In the genomic region with DNA sequence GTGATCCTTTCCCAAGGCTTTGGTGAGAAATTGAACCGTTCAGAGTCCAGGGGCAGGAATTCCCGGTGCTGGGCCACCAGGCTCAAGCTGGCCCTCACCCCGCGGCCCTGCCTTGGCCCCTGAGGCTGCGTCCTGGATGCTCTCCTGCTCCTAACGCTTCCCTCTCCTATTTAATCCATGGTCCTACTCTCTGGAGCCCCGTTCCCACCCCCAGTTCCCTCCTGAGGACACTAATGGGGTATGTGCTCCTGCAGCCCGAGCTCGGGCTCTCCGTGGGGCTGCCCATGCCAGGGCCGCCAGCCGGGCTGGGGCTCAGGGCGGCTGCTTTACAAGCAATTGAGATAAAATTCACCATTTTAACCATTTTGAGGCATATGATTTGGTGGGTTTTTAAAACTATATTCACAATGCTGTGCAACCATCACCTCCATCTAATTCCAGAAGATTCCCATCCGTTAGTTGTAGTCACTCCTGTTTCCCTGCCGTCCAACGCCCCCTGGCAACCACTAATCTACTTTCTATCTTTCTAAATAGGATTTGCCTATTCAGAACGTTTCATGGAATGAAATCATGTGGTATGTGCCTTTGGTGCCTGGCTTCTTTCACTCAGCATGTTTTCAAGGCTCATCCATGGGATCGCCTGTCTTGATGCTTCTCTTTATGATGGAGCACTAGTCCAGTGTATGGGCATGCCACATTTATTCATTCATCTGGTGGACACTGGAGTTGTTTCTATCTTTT, we compare ENCODE assay signal across 26 cellular contexts. TPM values are rescaled to one million over a fixed set of nuclear protein-coding genes. Genes with fewer than 3 reads are reported as not detected.
"Had no signal": no experiment of that assay in that cellular context is flagged by ENCODE, and none has a peak within 500 bp of the region (broad histone marks: within the 10 kb centered on the region; RNA-seq: fewer than 3 reads in every experiment).

No MANE protein-coding gene starts in this region.

- H3K4me3 ChIP-seq: neural progenitor cell, pancreas, prostate gland, right atrium auricular region, right lobe of liver, sigmoid colon, stomach, thoracic aorta, thyroid gland, tibial nerve, upper lobe of left lung, vagina had no signal

- H3K27me3 ChIP-seq: neural progenitor cell, neutrophil, pancreas, right atrium auricular region, right lobe of liver, sigmoid colon, stomach, thyroid gland, tibial nerve, upper lobe of left lung, vagina had no signal

- H3K27ac ChIP-seq: neural progenitor cell, neutrophil, pancreas, prostate gland, right atrium auricular region, right lobe of liver, sigmoid colon, stomach, thoracic aorta, thyroid gland, tibial nerve, upper lobe of left lung, vagina had no signal

- H3K4me2 ChIP-seq: neural progenitor cell had no signal

- H3K36me3 ChIP-seq: neural progenitor cell, neutrophil, pancreas, prostate gland, right atrium auricular region, right lobe of liver, sigmoid colon, stomach, thoracic aorta, thyroid gland, tibial nerve, upper lobe of left lung, vagina had no signal

- H2AFZ ChIP-seq: neural progenitor cell had no signal

- H3K9me3 ChIP-seq: neutrophil, pancreas, prostate gland, right atrium auricular region, right lobe of liver, sigmoid colon, stomach, thoracic aorta, thyroid gland, tibial nerve, upper lobe of left lung, vagina had no signal

- H3K9ac ChIP-seq: neural progenitor cell had no signal

- FAIRE-seq: pancreas, small intestine had no signal

- ATAC-seq: pancreas; right lobe of liver; stimulated activated effector memory CD8-positive, alpha-beta T cell treated with anti-CD3 and anti-CD28 coated beads, Interleukin-12 subunit alpha, Interleukin-12 subunit beta, amount 100 ng/mL, for 72 hours; stimulated activated naive B cell treated with anti-CD40 and anti-IgM and Interleukin-4, amounts not matched to agents 10 μg/mL and 1 μg/mL and 100 μg/mL, for 72 hours had no signal

- DNase-seq: natural killer cell; nucleus accumbens; pancreas; retina; sigmoid colon; small intestine; stimulated activated CD4-positive, alpha-beta T cell treated with anti-CD3 and anti-CD28 coated beads, Interleukin-15, amount 100 ng/mL, for 24 hours; stimulated activated CD4-positive, alpha-beta T cell treated with anti-CD3 and anti-CD28 coated beads, Interleukin-2, amount 100 ng/mL, for 24 hours; stimulated activated CD4-positive, alpha-beta T cell treated with anti-CD3 and anti-CD28 coated beads, Interleukin-2, amount 100 ng/mL, for 48 hours; stimulated activated CD4-positive, alpha-beta T cell treated with anti-CD3 and anti-CD28 coated beads, Interleukin-4, amount 100 ng/mL, for 24 hours; stimulated activated naive B cell treated with anti-CD40 and anti-IgM and Interleukin-4, amounts not matched to agents 10 μg/mL and 1 μg/mL and 100 μg/mL, for 72 hours; stimulated activated naive CD4-positive, alpha-beta T cell treated with Interleukin-2 at 50 U/mL for 16 hours; stomach; thyroid gland; trophoblast cell had no signal

- H3K4me1 ChIP-seq: neural progenitor cell, pancreas, prostate gland, right atrium auricular region, right lobe of liver, sigmoid colon, stomach, thyroid gland, tibial nerve, upper lobe of left lung, vagina had no signal

RNA-seq across cellular contexts. Expression of a gene that starts 33.0 kb away (rescaled TPM):
- total RNA-seq: right atrium auricular region, subcutaneous adipose tissue, thyroid gland, vagina had no signal
